8 cellular contexts compared by ENCODE assay signal in genomic region chr15:85343443-85343842, GRCh38. TPM values are rescaled to one million over a fixed set of nuclear protein-coding genes. Genes with fewer than 3 reads are reported as not detected.
DNase-seq lines count a peak whose midpoint lies in the region; ATAC-seq, FAIRE-seq and TF ChIP-seq lines count a peak whose summit lies in the region.
"Not testable (repeated sequence)": the region's sequence is repeated elsewhere in the genome, so short reads cannot be mapped to it uniquely, and the experiment has no call there.

No MANE protein-coding gene starts in this region.

- POLR2A ChIA-PET in RWPE1 (lab: Yijun Ruan, JAX; ENCODE audit: low non-redundant PET) = not testable (repeated sequence)
- POLR2A ChIA-PET in GM12878 (lab: Charles Lee) = interaction anchor here (0.7 kb wide), 1 partner anchor 504 kb away, joined by 3 read pairs; no protein-coding TSS in a partner anchor

- not testable (repeated sequence) for TF ChIP-seq POLR2A in GM12878 (IDR thresholded peaks at IDR 0.05; ENCODE audit: low read depth, low read length); esophagus squamous epithelium (IDR thresholded peaks at IDR 0.05)

- H3K9me3 ChIP-seq in GM12878 (replicated peaks; ENCODE audit: control insufficient read depth, insufficient read depth, low read length); esophagus squamous epithelium: not testable (repeated sequence)

- peak; percentile 7 for FAIRE-seq in GM12878 (lab: Jason Lieb, UNC)

- H3K27me3 ChIP-seq in ACC112 (ENCODE audit: insufficient read depth, low read length); GM12878 (replicated peaks in 1 of 2; ENCODE audit: control insufficient read depth in 2 of 2, insufficient read depth in 2 of 2, low read length in 1 of 2); esophagus squamous epithelium: not testable (repeated sequence)

- BruUV-seq in GM12878 (replicated peaks; lab: Mats Ljungman, UMichigan) = not testable (repeated sequence)

- peak overlapping the region; percentile 53 for H2AFZ ChIP-seq in ACC112 (ENCODE audit: low read length, unreplicated experiment)
- H2AFZ ChIP-seq in GM12878 (ENCODE audit: control insufficient read depth, low read depth, low read length) = not testable (repeated sequence)

- CTCF ChIA-PET in RWPE1 (lab: Yijun Ruan, JAX) = interaction anchor here (0.6 kb wide), 1 partner anchor 53 kb away, joined by 5 read pairs; no protein-coding TSS in a partner anchor
- CTCF ChIA-PET in GM12878 (lab: Yijun Ruan, JAX) = not testable (repeated sequence)

- peak overlapping the region; percentile 40; the same call in 1 of the 2 replicates for H3K4me3 ChIP-seq in ACC112 (ENCODE audit: low read depth, low read length)
- H3K4me3 ChIP-seq in GM12878; esophagus squamous epithelium; skeletal muscle cell (ENCODE audit: low read depth, low read length): not testable (repeated sequence)

- SMC1A ChIA-PET in GM12878 (lab: Charles Lee; ENCODE audit: uncharacterized antibody, unreplicated experiment) = not testable (repeated sequence)

- H3K4me2 ChIP-seq in GM12878 (ENCODE audit: control insufficient read depth, insufficient read depth) = not testable (repeated sequence)

- not testable (repeated sequence) for H3K9ac ChIP-seq in GM12878 (ENCODE audit: control insufficient read depth, insufficient read depth, low read length)

- not testable (repeated sequence) for ATAC-seq in GM12878

- DNase-seq in GM04504 (ENCODE audit: low read depth) (peak; percentile 86), M059J (ENCODE audit: low read depth) (peak; percentile 96), RWPE1 (ENCODE audit: low spot score) (peak; percentile 67), kidney glomerular epithelial cell (lab: John Stamatoyannopoulos, UW) (peak; percentile 70), skeletal muscle cell (ENCODE audit: low read depth) (peak; percentile 79)
- not testable (repeated sequence) for DNase-seq in GM12878 (ENCODE audit: low read depth, low spot score); esophagus squamous epithelium (lab: John Stamatoyannopoulos, UW)

- H3K79me2 ChIP-seq in ACC112 (ENCODE audit: control insufficient read depth, insufficient read depth, low read length, unreplicated experiment); GM12878 (ENCODE audit: control insufficient read depth, insufficient read depth, low read length): not testable (repeated sequence)

- 20% methylated on average over 5 of the region's 5 CpGs for WGBS in GM12878 (ENCODE audit: insufficient coverage, insufficient replicate concordance, low lambda C conversion rate, missing lambda C conversion rate)
- WGBS in esophagus squamous epithelium, 2 donors = 21 to 26% methylated on average over 5 of the region's 5 CpGs

- intact Hi-C loops in GM12878 (cut with micrococcal nuclease; ENCODE audit: unreplicated experiment); esophagus squamous epithelium (cut with DNase I): not testable (repeated sequence)

- not testable (repeated sequence) for TF ChIP-seq CTCF in RWPE1 (conservative IDR thresholded peaks at IDR 0.05; ENCODE audit: low read depth); GM12878 (IDR thresholded peaks at IDR 0.05 in 2 of 3, conservative IDR thresholded peaks at IDR 0.05 in 1 of 3; ENCODE audit: control insufficient read depth in 2 of 3, extremely low read depth in 1 of 3, insufficient read depth in 1 of 3, low read depth in 3 of 3, low read length in 3 of 3); esophagus squamous epithelium (IDR thresholded peaks at IDR 0.05)

- in situ Hi-C loops in GM12878 (cut with MboI) = not testable (repeated sequence)

- RAD21 ChIA-PET in GM12878 (lab: Charles Lee; ENCODE audit: unreplicated experiment) = not testable (repeated sequence)

- not testable (repeated sequence) for H3K36me3 ChIP-seq in ACC112 (ENCODE audit: insufficient read depth, low read length); GM12878 (ENCODE audit: control insufficient read depth in 2 of 2, insufficient read depth in 2 of 2, low read length in 1 of 2); esophagus squamous epithelium

- peak overlapping the region; percentile 92 for H3K27ac ChIP-seq in ACC112 (ENCODE audit: low read depth, low read length)
- peak overlapping the region; percentile 98 for H3K27ac ChIP-seq in RWPE1
- H3K27ac ChIP-seq in GM12878 (ENCODE audit: control insufficient read depth, insufficient read depth) = not testable (repeated sequence)
- peak overlapping the region; percentile 28 to 84 (median 54) for H3K27ac ChIP-seq in esophagus squamous epithelium

- H4K20me1 ChIP-seq in GM12878 (ENCODE audit: control insufficient read depth, insufficient read depth) = not testable (repeated sequence)

- not testable (repeated sequence) for TF ChIP-seq EP300 in GM12878 (IDR thresholded peaks at IDR 0.05; ENCODE audit: borderline replicate concordance in 1 of 2, control insufficient read depth in 1 of 2, low read depth in 2 of 2, low read length in 2 of 2)

- not testable (repeated sequence) for TF ChIP-seq RAD21 in GM12878 (IDR thresholded peaks at IDR 0.05; ENCODE audit: insufficient read depth, low read depth, low read length)

- H3K4me1 ChIP-seq in ACC112 (ENCODE audit: control insufficient read depth, insufficient read depth, low read length, unreplicated experiment) = peaks cover 13% of the 10 kb centered on the region
- not testable (repeated sequence) for H3K4me1 ChIP-seq in GM12878 (ENCODE audit: control insufficient read depth, insufficient read depth, low read length)
- peaks cover 9 to 38% (median 19%) of the 10 kb centered on the region in 3 donors for H3K4me1 ChIP-seq in esophagus squamous epithelium

RNA-seq across cellular contexts. Expression of gene AKAP13, which starts 37.0 kb away (rescaled TPM):
- total RNA-seq in M059J (2014; rRNA removed; shearing (Covaris generic)) = 22.7 and 42.8 TPM in 2 replicates
- total RNA-seq in GM12878 (2013; cell fraction: nucleolus; rRNA removed) = 399 and 407 TPM in 2 replicates
- 59.1 and 59.6 TPM in 2 replicates for total RNA-seq in GM12878 (2014; rRNA removed)
- total RNA-seq in GM12878 (2014; rRNA removed; fragmentation: Illumina TruSeq; extraction: Trizol) = 63.4 and 65.5 TPM in 2 replicates
- total RNA-seq in GM12878 (2021) = 67.0 and 74.9 TPM in 2 replicates
- polyA plus RNA-seq in GM12878 (2011; ENCODE audit: low read depth) = 39.2 TPM
- 29.7 and 36.3 TPM in 2 replicates for polyA plus RNA-seq in GM12878 (2011; rRNA removed)
- 40.3 and 63.4 TPM in 2 replicates for polyA plus RNA-seq in GM12878 (2011; cell fraction: cytosol; rRNA removed)
- 75.9 and 95.9 TPM in 2 replicates for polyA plus RNA-seq in GM12878 (2011; cell fraction: nucleus; rRNA removed)
- 56.2 and 76.5 TPM in 2 replicates for polyA plus RNA-seq in GM12878 (2012)
- 55.8 and 56.2 TPM in 2 replicates for polyA plus RNA-seq in GM12878 (2014; fragmentation: Illumina TruSeq; extraction: Trizol)
- polyA plus RNA-seq in GM12878 (2014; fragmentation: Nextera tagmentation; extraction: Ambion mirVana) = 10 to 100 TPM; 14.4 to 21.5 TPM
- 41.4 and 42.3 TPM in 2 replicates for polyA plus RNA-seq in GM12878 (2014; rRNA removed)
- polyA plus RNA-seq in GM12878 (2016; fragmentation: Nextera tagmentation; extraction: Ambion mirVana) = 10 to 100 TPM; 54.5 to 56.3 TPM
- 110 and 178 TPM in 2 replicates for polyA minus RNA-seq in GM12878 (2011; rRNA and poly(A)+ RNA removed)
- 61.3 and 76.6 TPM in 2 replicates for polyA minus RNA-seq in GM12878 (2011; cell fraction: cytosol; rRNA and poly(A)+ RNA removed)
- 119 and 203 TPM in 2 replicates for polyA minus RNA-seq in GM12878 (2011; cell fraction: nucleus; rRNA and poly(A)+ RNA removed)
- total RNA-seq in esophagus squamous epithelium = 100 to 1,000 TPM in 1 of 4 donors, 10 to 100 TPM in 3; 57.3 to 178 (median 81.5) TPM
